ENCODE assay signal across 8 cellular contexts in genomic region chr9:137168575-137168906, GRCh38. TPM values are rescaled to one million over a fixed set of nuclear protein-coding genes. Genes with fewer than 3 reads are reported as not detected.
DNase-seq lines count a peak whose midpoint lies in the region; ATAC-seq and TF ChIP-seq lines count a peak whose summit lies in the region.

No MANE protein-coding gene starts in this region.

- H3K4me1 ChIP-seq in ACC112 (ENCODE audit: control insufficient read depth, insufficient read depth, low read length, unreplicated experiment) (peaks cover 3% of the 10 kb centered on the region), HEK293 (ENCODE audit: control insufficient read depth, insufficient read depth, low read length) (no peaks in the 10 kb centered on the region; the same call in 1 of the 2 replicates), breast epithelium (peaks cover 31 to 38% of the 10 kb centered on the region in 2 donors), mucosa of descending colon (ENCODE audit: low read depth) (peaks cover 33% of the 10 kb centered on the region)

- H3K27me3 ChIP-seq in ACC112 (ENCODE audit: insufficient read depth, low read length) (peaks cover 73% of the 10 kb centered on the region), breast epithelium (peaks cover 32 to 68% of the 10 kb centered on the region in 2 donors), brain microvascular endothelial cell (replicated peaks) (peaks cover 78% of the 10 kb centered on the region)

- H3K9me3 ChIP-seq in HEK293 (ENCODE audit: control insufficient read depth, insufficient read depth, low read depth, low read length) (no peaks in the 10 kb centered on the region), breast epithelium (no peaks in the 10 kb centered on the region), mucosa of descending colon (no peaks in the 10 kb centered on the region)

- H3K4me3 ChIP-seq in ACC112 (ENCODE audit: low read depth, low read length) (peak overlapping the region; percentile 62), HEK293 (ENCODE audit: low read depth, low read length) (peak overlapping the region; percentile 11), breast epithelium (peak overlapping the region; percentile 15 to 72 (median 52)), mucosa of descending colon (peak overlapping the region; percentile 11), brain microvascular endothelial cell (ENCODE audit: low read depth, low read length) (no peak overlapping the region)

- no peak overlapping the region for H2AFZ ChIP-seq in ACC112 (ENCODE audit: low read length, unreplicated experiment)

- intact Hi-C loops in breast epithelium (cut with DNase I; ENCODE audit: low total_unique reads) (no loop called here), mucosa of descending colon (cut with DNase I, micrococcal nuclease) (no loop called here)

- CTCF ChIA-PET in HEK293 (lab: Yijun Ruan, JAX): interaction anchor here (1.6 kb wide), 1 partner anchor 22 kb away, joined by 4 read pairs; no protein-coding TSS in a partner anchor

- H3K79me2 ChIP-seq in ACC112 (ENCODE audit: control insufficient read depth, insufficient read depth, low read length, unreplicated experiment): no peaks in the 10 kb centered on the region

- peak; percentile 3 for ATAC-seq in mucosa of descending colon
- ATAC-seq in GM18870 (IDR thresholded peaks at IDR 0.05; ENCODE audit: unreplicated experiment): no peak

- H3K27ac ChIP-seq in ACC112 (ENCODE audit: low read depth, low read length) (no peak overlapping the region), HEK293 (ENCODE audit: extremely low read depth, low read depth, low read length) (no peak overlapping the region; the same call in 1 of the 2 replicates), breast epithelium (peak overlapping the region; percentile 52 to 55), brain microvascular endothelial cell (no peak overlapping the region)

- TF ChIP-seq CTCF in HEK293 (tag by site-specific recombination; IDR thresholded peaks at IDR 0.05) (no peak), breast epithelium (IDR thresholded peaks at IDR 0.05) (no peak), mucosa of descending colon (IDR thresholded peaks at IDR 0.05) (no peak), brain microvascular endothelial cell (IDR thresholded peaks at IDR 0.05; ENCODE audit: low read depth, low read length, missing control alignments) (no peak)

- H3K36me3 ChIP-seq in ACC112 (ENCODE audit: insufficient read depth, low read length) (no peaks in the 10 kb centered on the region), HEK293 (ENCODE audit: control insufficient read depth in 2 of 2, insufficient read depth in 1 of 2, low read length in 2 of 2) (no peaks in the 10 kb centered on the region), breast epithelium (no peaks in the 10 kb centered on the region), mucosa of descending colon (ENCODE audit: low read depth) (no peaks in the 10 kb centered on the region), brain microvascular endothelial cell (replicated peaks) (no peaks in the 10 kb centered on the region)

- DNase-seq in breast epithelium (ENCODE audit: low spot score in 2 of 2) (no peak), mucosa of descending colon (no peak), mucosa of gallbladder (ENCODE audit: low spot score) (no peak), brain microvascular endothelial cell (no peak), NCI-H526 treated with DMSO at 0.1 percent for 48 hours (lab: John Stamatoyannopoulos, UW) (no peak)

- POLR2A ChIA-PET in HEK293 (lab: Yijun Ruan, JAX): interaction anchor here (1.0 to 7.4 kb wide), 5 partner anchors 10 to 72 kb away, joined by 3 to 53 read pairs (median 14); partner anchors contain the start of genes ANAPC2, SSNA1 and TUBB4B

- in situ Hi-C loops in brain microvascular endothelial cell (cut with HindIII; ENCODE audit: low pct_ligation_motif_present, low sequenced_read_pairs): no loop called here

- no peak for TF ChIP-seq POLR2A in breast epithelium (IDR thresholded peaks at IDR 0.05)

TF ChIP-seq in HEK293, 187 proteins besides CTCF, POLR2A, EP300 and RAD21 (continues in another document):
- TF ChIP-seq ZNF174 (tag by site-specific recombination; IDR thresholded peaks at IDR 0.05) (no peak), ELK4 (IDR thresholded peaks at IDR 0.05; ENCODE audit: borderline replicate concordance, low read depth, low read length) (no peak), GFI1B (tag by site-specific recombination; IDR thresholded peaks at IDR 0.05) (no peak), ZNF596 (tag by site-specific recombination; IDR thresholded peaks at IDR 0.05) (no peak), ZNF362 (tag by site-specific recombination; IDR thresholded peaks at IDR 0.05) (no peak), ZBTB26 (tag by site-specific recombination; optimal IDR thresholded peaks at IDR 0.05) (peak; percentile 62), INSM2 (tag by site-specific recombination; IDR thresholded peaks at IDR 0.05) (peak; percentile 32; the same call in 1 of the 2 replicates)
- TF ChIP-seq, protein P1, sequence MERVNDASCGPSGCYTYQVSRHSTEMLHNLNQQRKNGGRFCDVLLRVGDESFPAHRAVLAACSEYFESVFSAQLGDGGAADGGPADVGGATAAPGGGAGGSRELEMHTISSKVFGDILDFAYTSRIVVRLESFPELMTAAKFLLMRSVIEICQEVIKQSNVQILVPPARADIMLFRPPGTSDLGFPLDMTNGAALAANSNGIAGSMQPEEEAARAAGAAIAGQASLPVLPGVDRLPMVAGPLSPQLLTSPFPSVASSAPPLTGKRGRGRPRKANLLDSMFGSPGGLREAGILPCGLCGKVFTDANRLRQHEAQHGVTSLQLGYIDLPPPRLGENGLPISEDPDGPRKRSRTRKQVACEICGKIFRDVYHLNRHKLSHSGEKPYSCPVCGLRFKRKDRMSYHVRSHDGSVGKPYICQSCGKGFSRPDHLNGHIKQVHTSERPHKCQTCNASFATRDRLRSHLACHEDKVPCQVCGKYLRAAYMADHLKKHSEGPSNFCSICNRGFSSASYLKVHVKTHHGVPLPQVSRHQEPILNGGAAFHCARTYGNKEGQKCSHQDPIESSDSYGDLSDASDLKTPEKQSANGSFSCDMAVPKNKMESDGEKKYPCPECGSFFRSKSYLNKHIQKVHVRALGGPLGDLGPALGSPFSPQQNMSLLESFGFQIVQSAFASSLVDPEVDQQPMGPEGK (tag by site-specific recombination; IDR thresholded peaks at IDR 0.05): 0 out of 2 replicates have a peak, but pooled peaks have one; percentile 0

RNA-seq across cellular contexts. Expression of gene LRRC26, which starts 1.3 kb away (rescaled TPM):
- total RNA-seq in breast epithelium (1 to 10 TPM in 2 of 3 donors, not detected in 1; 7.8 to 9.2 TPM), mucosa of descending colon (10 to 100 TPM; 18.7 to 63.0 (median 58.9) TPM), mucosa of gallbladder (0.43 TPM)

RNA-seq across cellular contexts. Expression of gene TMEM210, which starts 3.3 kb away (rescaled TPM):
- not detected for total RNA-seq in breast epithelium
- 1 to 10 TPM in 1 of 3 donors, not detected in 2; 1.0 TPM for total RNA-seq in mucosa of descending colon
- total RNA-seq in mucosa of gallbladder: not detected

RNA-seq across cellular contexts. Expression of gene ANAPC2, which starts 19.8 kb away (rescaled TPM):
- 10 to 100 TPM; 32.0 to 35.7 (median 32.9) TPM for total RNA-seq in breast epithelium
- 10 to 100 TPM; 60.8 to 65.9 (median 61.7) TPM for total RNA-seq in mucosa of descending colon
- 64.6 TPM for total RNA-seq in mucosa of gallbladder

RNA-seq across cellular contexts. Expression of gene SSNA1, which starts 19.9 kb away (rescaled TPM):
- total RNA-seq in breast epithelium: 10 to 100 TPM; 75.0 to 92.8 (median 82.7) TPM
- total RNA-seq in mucosa of descending colon: 10 to 100 TPM; 56.7 to 71.1 (median 64.0) TPM
- total RNA-seq in mucosa of gallbladder: 65.7 TPM

RNA-seq across cellular contexts. Expression of gene GRIN1, which starts 29.6 kb away (rescaled TPM):
- total RNA-seq in breast epithelium: 1 to 10 TPM in 2 of 3 donors, not detected in 1; 1.3 to 1.9 TPM
- total RNA-seq in mucosa of descending colon: 1 to 10 TPM in 1 of 3 donors, under 1 TPM in 1, not detected in 1; 0.36 to 2.6 TPM
- 0.83 TPM for total RNA-seq in mucosa of gallbladder

Comparison
In these comparisons a context has a peak if more than half of its experiments do, and no peak if none do; other contexts are left out.
1. H3K27ac ChIP-seq: peak in breast epithelium (2 of 2); none in ACC112 (single experiment), HEK293 (single experiment) and brain microvascular endothelial cell (single experiment).